In genomic region chr1:174426153-174426552, GRCh38 we compare ENCODE assay signal across 35 cellular contexts. TPM values are rescaled to one million over a fixed set of nuclear protein-coding genes. Genes with fewer than 3 reads are reported as not detected.
"Had no signal": no experiment of that assay in that cellular context is flagged by ENCODE, and none has a peak within 500 bp of the region (broad histone marks: within the 10 kb centered on the region; RNA-seq: fewer than 3 reads in every experiment).

No MANE protein-coding gene starts in this region.

- DNase-seq: activated B cell treated with CpG ODN at 0.5 μM for 24 hours; activated CD4-positive, alpha-beta memory T cell treated with anti-CD3 and anti-CD28 coated beads for 36 hours; activated CD4-positive, alpha-beta T cell treated with anti-CD3 and anti-CD28 coated beads for 4 hours; activated CD4-positive, alpha-beta T cell treated with anti-CD3 and anti-CD28 coated beads, Interleukin-2, amount 10 ng/mL, durations not matched to agents 24 days and 14 days; activated CD4-positive, alpha-beta T cell treated with anti-CD3 and anti-CD28 coated beads, Interleukin-2, amount 50 U/mL, for 1 hour; activated CD4-positive, alpha-beta T cell treated with anti-CD3 and anti-CD28 coated beads, Interleukin-2, amount 50 U/mL, for 4 hours; activated CD4-positive, CD25-positive, alpha-beta regulatory T cell treated with anti-CD3 and anti-CD28 coated beads, Interleukin-2, amount 50 U/mL, for 72 hours; activated CD8-positive, alpha-beta memory T cell treated with anti-CD3 and anti-CD28 coated beads, Interleukin-2, amount 50 U/mL, for 4 hours; activated CD8-positive, alpha-beta T cell treated with anti-CD3 and anti-CD28 coated beads for 36 hours; activated effector memory CD4-positive, alpha-beta T cell treated with anti-CD3 and anti-CD28 coated beads, Interleukin-2, amount 50 U/mL, for 16 hours; activated gamma-delta T cell treated with Interleukin-2 at 50 U/mL for 16 hours; activated naive CD4-positive, alpha-beta T cell; activated naive CD4-positive, alpha-beta T cell treated with anti-CD3 and anti-CD28 coated beads for 36 hours; activated naive CD4-positive, alpha-beta T cell treated with anti-CD3 and anti-CD28 coated beads, Interleukin-2, amount 50 U/mL, for 16 hours; activated naive CD8-positive, alpha-beta T cell treated with anti-CD3 and anti-CD28 coated beads for 36 hours; activated T-cell treated with anti-CD3 and anti-CD28 coated beads for 4 hours; activated T-cell treated with anti-CD3 and anti-CD28 coated beads, Interleukin-2, amount 50 U/mL, for 1 hour; activated T-cell treated with anti-CD3 and anti-CD28 coated beads, Interleukin-2, amount 50 U/mL, for 4 hours; activated T-cell treated with anti-CD3 and anti-CD28 coated beads, Interleukin-2, amount 50 U/mL, for 72 hours; adrenal gland; amniotic stem cell; aorta; body of pancreas; brain microvascular endothelial cell; central memory CD4-positive, alpha-beta T cell; T-helper 2 cell; T-helper 9 cell had no signal

- H3K27ac ChIP-seq: adrenal gland, body of pancreas, brain microvascular endothelial cell, breast epithelium, VCaP had no signal

- H3K27me3 ChIP-seq: adrenal gland, body of pancreas, brain microvascular endothelial cell, breast epithelium had no signal

- ATAC-seq: activated CD8-positive, alpha-beta T cell treated with anti-CD3 and anti-CD28 coated beads for 36 hours; activated naive CD4-positive, alpha-beta T cell treated with anti-CD3 and anti-CD28 coated beads, Interleukin-2, amount 50 U/mL, for 72 hours; activated T-cell treated with anti-CD3 and anti-CD28 coated beads, Interleukin-2, amount 50 U/mL, for 4 hours; activated T-cell treated with anti-CD3 and anti-CD28 coated beads, Interleukin-2, amount 50 U/mL, for 72 hours; activated T-helper 17 cell treated with anti-CD3 and anti-CD28 coated beads, Interleukin-2, amount 50 U/mL, for 72 hours; body of pancreas had no signal

- H3K4me3 ChIP-seq: adrenal gland, body of pancreas, breast epithelium had no signal

- H3K27ac Mint-ChIP-seq: activated B cell treated with CpG ODN at 0.5 μM for 24 hours; activated CD4-positive, alpha-beta memory T cell treated with anti-CD3 and anti-CD28 coated beads for 36 hours; activated CD4-positive, alpha-beta T cell treated with anti-CD3 and anti-CD28 coated beads, Interleukin-2, amount 10 ng/mL, durations not matched to agents 24 days and 14 days; activated CD8-positive, alpha-beta T cell treated with anti-CD3 and anti-CD28 coated beads for 36 hours; activated naive CD4-positive, alpha-beta T cell treated with anti-CD3 and anti-CD28 coated beads for 36 hours; activated naive CD4-positive, alpha-beta T cell treated with anti-CD3 and anti-CD28 coated beads, Interleukin-2, amount 50 U/mL, for 72 hours; activated naive CD8-positive, alpha-beta T cell treated with anti-CD3 and anti-CD28 coated beads for 36 hours; activated T-cell treated with anti-CD3 and anti-CD28 coated beads, Interleukin-2, amount 50 U/mL, for 72 hours; activated T-helper 1 cell treated with anti-CD3 and anti-CD28 coated beads, Interleukin-12 subunit alpha, Interleukin-12 subunit beta, Interleukin-2, Interleukin-4 antibody, amounts not matched to agents 30 ng/mL and 10 ng/mL and 1 ng/mL, durations not matched to agents 14 hours and 24 hours and 36 hours; activated T-helper 17 cell treated with anti-CD3 and anti-CD28 coated beads, Interleukin-2, amount 50 U/mL, for 72 hours; T-helper 1 cell treated with Interleukin-12 subunit alpha and Interleukin-12 subunit beta and Interleukin-4 antibody, amounts not matched to agents 30 μg/mL and 1 μg/mL, for 36 hours; T-helper 2 cell treated with Interferon-gamma antibody and Interleukin-4, amounts not matched to agents 5 μg/mL and 100 μg/mL, for 36 hours had no signal

- H3K4me3 Mint-ChIP-seq: activated B cell treated with CpG ODN at 0.5 μM for 24 hours; activated CD4-positive, alpha-beta memory T cell treated with anti-CD3 and anti-CD28 coated beads for 36 hours; activated CD4-positive, alpha-beta T cell treated with anti-CD3 and anti-CD28 coated beads, Interleukin-2, amount 10 ng/mL, durations not matched to agents 24 days and 14 days; activated CD8-positive, alpha-beta T cell treated with anti-CD3 and anti-CD28 coated beads for 36 hours; activated naive CD4-positive, alpha-beta T cell treated with anti-CD3 and anti-CD28 coated beads for 36 hours; activated naive CD8-positive, alpha-beta T cell treated with anti-CD3 and anti-CD28 coated beads for 36 hours; activated T-cell treated with anti-CD3 and anti-CD28 coated beads, Interleukin-2, amount 50 U/mL, for 4 hours; activated T-cell treated with anti-CD3 and anti-CD28 coated beads, Interleukin-2, amount 50 U/mL, for 72 hours; activated T-helper 1 cell treated with anti-CD3 and anti-CD28 coated beads, Interleukin-12 subunit alpha, Interleukin-12 subunit beta, Interleukin-2, Interleukin-4 antibody, amounts not matched to agents 30 ng/mL and 10 ng/mL and 1 ng/mL, durations not matched to agents 14 hours and 24 hours and 36 hours; activated T-helper 17 cell treated with anti-CD3 and anti-CD28 coated beads, Interleukin-2, amount 50 U/mL, for 72 hours; T-helper 1 cell treated with Interleukin-12 subunit alpha and Interleukin-12 subunit beta and Interleukin-4 antibody, amounts not matched to agents 30 μg/mL and 1 μg/mL, for 36 hours; T-helper 2 cell treated with Interferon-gamma antibody and Interleukin-4, amounts not matched to agents 5 μg/mL and 100 μg/mL, for 36 hours had no signal

- H3K27me3 Mint-ChIP-seq: activated B cell treated with CpG ODN at 0.5 μM for 24 hours; activated CD4-positive, alpha-beta memory T cell treated with anti-CD3 and anti-CD28 coated beads for 36 hours; activated CD4-positive, alpha-beta T cell treated with anti-CD3 and anti-CD28 coated beads, Interleukin-2, amount 10 ng/mL, durations not matched to agents 24 days and 14 days; activated CD8-positive, alpha-beta T cell treated with anti-CD3 and anti-CD28 coated beads for 36 hours; activated naive CD8-positive, alpha-beta T cell treated with anti-CD3 and anti-CD28 coated beads for 36 hours; activated T-helper 17 cell treated with anti-CD3 and anti-CD28 coated beads, Interleukin-2, amount 50 U/mL, for 72 hours had no signal

- H3K4me1 ChIP-seq: adrenal gland, body of pancreas, breast epithelium had no signal

- H3K9me3 ChIP-seq: adrenal gland, body of pancreas, breast epithelium had no signal

- H3K36me3 Mint-ChIP-seq: activated naive CD4-positive, alpha-beta T cell treated with anti-CD3 and anti-CD28 coated beads, Interleukin-2, amount 50 U/mL, for 72 hours had no signal

- H3K9me3 Mint-ChIP-seq: activated B cell treated with CpG ODN at 0.5 μM for 24 hours; activated CD4-positive, alpha-beta memory T cell treated with anti-CD3 and anti-CD28 coated beads for 36 hours; activated CD4-positive, alpha-beta T cell treated with anti-CD3 and anti-CD28 coated beads, Interleukin-2, amount 10 ng/mL, durations not matched to agents 24 days and 14 days; activated CD8-positive, alpha-beta T cell treated with anti-CD3 and anti-CD28 coated beads for 36 hours; activated naive CD4-positive, alpha-beta T cell treated with anti-CD3 and anti-CD28 coated beads for 36 hours; activated naive CD4-positive, alpha-beta T cell treated with anti-CD3 and anti-CD28 coated beads, Interleukin-2, amount 50 U/mL, for 72 hours; activated naive CD8-positive, alpha-beta T cell treated with anti-CD3 and anti-CD28 coated beads for 36 hours; activated T-cell treated with anti-CD3 and anti-CD28 coated beads, Interleukin-2, amount 50 U/mL, for 4 hours; activated T-cell treated with anti-CD3 and anti-CD28 coated beads, Interleukin-2, amount 50 U/mL, for 72 hours; activated T-helper 1 cell treated with anti-CD3 and anti-CD28 coated beads, Interleukin-12 subunit alpha, Interleukin-12 subunit beta, Interleukin-2, Interleukin-4 antibody, amounts not matched to agents 30 ng/mL and 10 ng/mL and 1 ng/mL, durations not matched to agents 14 hours and 24 hours and 36 hours; activated T-helper 17 cell treated with anti-CD3 and anti-CD28 coated beads, Interleukin-2, amount 50 U/mL, for 72 hours; T-helper 1 cell treated with Interleukin-12 subunit alpha and Interleukin-12 subunit beta and Interleukin-4 antibody, amounts not matched to agents 30 μg/mL and 1 μg/mL, for 36 hours; T-helper 2 cell treated with Interferon-gamma antibody and Interleukin-4, amounts not matched to agents 5 μg/mL and 100 μg/mL, for 36 hours had no signal

- H3K36me3 ChIP-seq: adrenal gland, brain microvascular endothelial cell, breast epithelium had no signal

- H3K4me1 Mint-ChIP-seq: activated CD4-positive, alpha-beta T cell treated with anti-CD3 and anti-CD28 coated beads, Interleukin-2, amount 10 ng/mL, durations not matched to agents 24 days and 14 days; activated naive CD8-positive, alpha-beta T cell treated with anti-CD3 and anti-CD28 coated beads for 36 hours; activated T-helper 17 cell treated with anti-CD3 and anti-CD28 coated beads, Interleukin-2, amount 50 U/mL, for 72 hours had no signal

- FAIRE-seq: astrocyte had no signal

RNA-seq across cellular contexts. Expression of gene GPR52, which starts 21.6 kb away (rescaled TPM):
- polyA plus RNA-seq: aorta had no signal
